In genomic region chr17:21061158-21061835, GRCh38 we compare ENCODE assay signal across 24 cellular contexts.
"Had no signal": no experiment of that assay in that cellular context is flagged by ENCODE, and none has a peak within 500 bp of the region (broad histone marks: within the 10 kb centered on the region; RNA-seq: fewer than 3 reads in every experiment).

No MANE protein-coding gene starts in this region.

- H3K9me3 Mint-ChIP-seq: activated CD4-positive, alpha-beta T cell treated with anti-CD3 and anti-CD28 coated beads, Interleukin-2, amount 10 ng/mL, durations not matched to agents 24 days and 14 days; activated T-cell treated with anti-CD3 and anti-CD28 coated beads, Interleukin-2, amount 50 U/mL, for 72 hours; natural killer cell treated with Interleukin-12 subunit alpha and Interleukin-12 subunit beta and Interleukin-15 and Interleukin-18, amount 100 ng/mL, for 72 hours; type B pancreatic cell had no signal

- ATAC-seq: activated T-cell treated with anti-CD3 and anti-CD28 coated beads, Interleukin-2, amount 50 U/mL, for 72 hours; body of pancreas; left ventricle myocardium superior; stimulated activated naive CD8-positive, alpha-beta T cell treated with anti-CD3 and anti-CD28 coated beads, Interleukin-15, Interleukin-2, amounts not matched to agents 100 U/mL and 50 U/mL, for 24 hours had no signal

- H3K9me3 ChIP-seq: body of pancreas, esophagus squamous epithelium, suprapubic skin had no signal

- H3K4me3 Mint-ChIP-seq: activated CD4-positive, alpha-beta T cell treated with anti-CD3 and anti-CD28 coated beads, Interleukin-2, amount 10 ng/mL, durations not matched to agents 24 days and 14 days; activated naive CD8-positive, alpha-beta T cell; activated T-cell treated with anti-CD3 and anti-CD28 coated beads, Interleukin-2, amount 50 U/mL, for 72 hours; natural killer cell treated with Interleukin-12 subunit alpha and Interleukin-12 subunit beta and Interleukin-15 and Interleukin-18, amount 100 ng/mL, for 72 hours; type B pancreatic cell had no signal

- H3K4me3 ChIP-seq: body of pancreas, esophagus squamous epithelium, suprapubic skin had no signal

- H3K27me3 ChIP-seq: body of pancreas, esophagus squamous epithelium had no signal

- H3K4me1 ChIP-seq: body of pancreas, esophagus squamous epithelium, suprapubic skin had no signal

- H3K27me3 Mint-ChIP-seq: activated naive CD8-positive, alpha-beta T cell; natural killer cell treated with Interleukin-12 subunit alpha and Interleukin-12 subunit beta and Interleukin-15 and Interleukin-18, amount 100 ng/mL, for 72 hours; type B pancreatic cell had no signal

- H3K27ac Mint-ChIP-seq: activated CD4-positive, alpha-beta T cell treated with anti-CD3 and anti-CD28 coated beads, Interleukin-2, amount 10 ng/mL, durations not matched to agents 24 days and 14 days; activated naive CD8-positive, alpha-beta T cell; activated T-cell treated with anti-CD3 and anti-CD28 coated beads, Interleukin-2, amount 50 U/mL, for 72 hours; natural killer cell treated with Interleukin-12 subunit alpha and Interleukin-12 subunit beta and Interleukin-15 and Interleukin-18, amount 100 ng/mL, for 72 hours; type B pancreatic cell had no signal

- H3K36me3 Mint-ChIP-seq: activated naive CD8-positive, alpha-beta T cell; natural killer cell treated with Interleukin-12 subunit alpha and Interleukin-12 subunit beta and Interleukin-15 and Interleukin-18, amount 100 ng/mL, for 72 hours; type B pancreatic cell had no signal

- H3K27ac ChIP-seq: body of pancreas, esophagus squamous epithelium, suprapubic skin had no signal

- H3K36me3 ChIP-seq: esophagus squamous epithelium, suprapubic skin had no signal

- FAIRE-seq: colon, endothelial cell of umbilical vein, small intestine, TTC549 had no signal

- DNase-seq: activated CD4-positive, alpha-beta T cell treated with anti-CD3 and anti-CD28 coated beads, Interleukin-2, amount 10 ng/mL, durations not matched to agents 24 days and 14 days; activated CD4-positive, CD25-positive, alpha-beta regulatory T cell; activated CD8-positive, alpha-beta memory T cell treated with anti-CD3 and anti-CD28 coated beads, Interleukin-2, amount 50 U/mL, for 48 hours; activated gamma-delta T cell; activated T-cell treated with anti-CD3 and anti-CD28 coated beads, Interleukin-2, amount 50 U/mL, for 72 hours; amniotic stem cell; body of pancreas; caudate nucleus; esophagus squamous epithelium; hippocampal formation; left ventricle myocardium superior; mesendoderm; nucleus accumbens; posterior cingulate gyrus; small intestine; stimulated activated CD4-positive, alpha-beta T cell treated with anti-CD3 and anti-CD28 coated beads, Interleukin-4, amount 100 ng/mL, for 24 hours; stimulated activated naive CD8-positive, alpha-beta T cell treated with anti-CD3 and anti-CD28 coated beads, Interleukin-15, Interleukin-2, amounts not matched to agents 100 U/mL and 50 U/mL, for 24 hours had no signal
